Comparison of ENCODE assay signal across 1 cellular context in the genomic region with DNA sequence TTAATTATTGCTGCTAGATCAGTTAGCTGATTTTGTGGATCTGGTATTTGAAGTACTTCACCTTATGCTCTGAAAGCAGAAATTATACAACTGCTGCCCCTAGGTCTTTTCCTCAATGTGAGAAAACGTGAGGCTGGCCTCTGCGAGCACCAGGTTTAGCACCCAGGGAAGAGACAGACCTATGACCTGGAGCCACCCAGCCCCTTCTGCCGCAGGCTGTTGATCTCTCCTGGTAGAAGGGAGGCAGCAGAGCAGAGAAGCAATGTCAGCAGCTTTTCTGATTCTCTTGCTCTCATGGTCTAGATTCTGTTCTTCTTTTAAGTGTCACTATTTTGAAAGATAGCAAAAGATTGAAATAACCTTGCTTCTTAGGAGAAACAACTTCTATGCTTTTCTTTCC.
TF ChIP-seq lines count a peak whose summit lies in the region.

No MANE protein-coding gene starts in this region.

TF ChIP-seq in WTC11, 78 proteins besides CTCF, POLR2A, EP300 and RAD21 (continued from another document):
- TF ChIP-seq, protein P1, sequence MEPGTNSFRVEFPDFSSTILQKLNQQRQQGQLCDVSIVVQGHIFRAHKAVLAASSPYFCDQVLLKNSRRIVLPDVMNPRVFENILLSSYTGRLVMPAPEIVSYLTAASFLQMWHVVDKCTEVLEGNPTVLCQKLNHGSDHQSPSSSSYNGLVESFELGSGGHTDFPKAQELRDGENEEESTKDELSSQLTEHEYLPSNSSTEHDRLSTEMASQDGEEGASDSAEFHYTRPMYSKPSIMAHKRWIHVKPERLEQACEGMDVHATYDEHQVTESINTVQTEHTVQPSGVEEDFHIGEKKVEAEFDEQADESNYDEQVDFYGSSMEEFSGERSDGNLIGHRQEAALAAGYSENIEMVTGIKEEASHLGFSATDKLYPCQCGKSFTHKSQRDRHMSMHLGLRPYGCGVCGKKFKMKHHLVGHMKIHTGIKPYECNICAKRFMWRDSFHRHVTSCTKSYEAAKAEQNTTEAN (CRISPR knock-in tag; IDR thresholded peaks at IDR 0.05): no peak
- TF ChIP-seq EMX1 (CRISPR knock-in tag; IDR thresholded peaks at IDR 0.05): no peak
- TF ChIP-seq, protein P2, sequence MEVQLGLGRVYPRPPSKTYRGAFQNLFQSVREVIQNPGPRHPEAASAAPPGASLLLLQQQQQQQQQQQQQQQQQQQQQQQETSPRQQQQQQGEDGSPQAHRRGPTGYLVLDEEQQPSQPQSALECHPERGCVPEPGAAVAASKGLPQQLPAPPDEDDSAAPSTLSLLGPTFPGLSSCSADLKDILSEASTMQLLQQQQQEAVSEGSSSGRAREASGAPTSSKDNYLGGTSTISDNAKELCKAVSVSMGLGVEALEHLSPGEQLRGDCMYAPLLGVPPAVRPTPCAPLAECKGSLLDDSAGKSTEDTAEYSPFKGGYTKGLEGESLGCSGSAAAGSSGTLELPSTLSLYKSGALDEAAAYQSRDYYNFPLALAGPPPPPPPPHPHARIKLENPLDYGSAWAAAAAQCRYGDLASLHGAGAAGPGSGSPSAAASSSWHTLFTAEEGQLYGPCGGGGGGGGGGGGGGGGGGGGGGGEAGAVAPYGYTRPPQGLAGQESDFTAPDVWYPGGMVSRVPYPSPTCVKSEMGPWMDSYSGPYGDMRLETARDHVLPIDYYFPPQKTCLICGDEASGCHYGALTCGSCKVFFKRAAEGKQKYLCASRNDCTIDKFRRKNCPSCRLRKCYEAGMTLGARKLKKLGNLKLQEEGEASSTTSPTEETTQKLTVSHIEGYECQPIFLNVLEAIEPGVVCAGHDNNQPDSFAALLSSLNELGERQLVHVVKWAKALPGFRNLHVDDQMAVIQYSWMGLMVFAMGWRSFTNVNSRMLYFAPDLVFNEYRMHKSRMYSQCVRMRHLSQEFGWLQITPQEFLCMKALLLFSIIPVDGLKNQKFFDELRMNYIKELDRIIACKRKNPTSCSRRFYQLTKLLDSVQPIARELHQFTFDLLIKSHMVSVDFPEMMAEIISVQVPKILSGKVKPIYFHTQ (CRISPR knock-in tag; IDR thresholded peaks at IDR 0.05): no peak
- TF ChIP-seq, protein P3, sequence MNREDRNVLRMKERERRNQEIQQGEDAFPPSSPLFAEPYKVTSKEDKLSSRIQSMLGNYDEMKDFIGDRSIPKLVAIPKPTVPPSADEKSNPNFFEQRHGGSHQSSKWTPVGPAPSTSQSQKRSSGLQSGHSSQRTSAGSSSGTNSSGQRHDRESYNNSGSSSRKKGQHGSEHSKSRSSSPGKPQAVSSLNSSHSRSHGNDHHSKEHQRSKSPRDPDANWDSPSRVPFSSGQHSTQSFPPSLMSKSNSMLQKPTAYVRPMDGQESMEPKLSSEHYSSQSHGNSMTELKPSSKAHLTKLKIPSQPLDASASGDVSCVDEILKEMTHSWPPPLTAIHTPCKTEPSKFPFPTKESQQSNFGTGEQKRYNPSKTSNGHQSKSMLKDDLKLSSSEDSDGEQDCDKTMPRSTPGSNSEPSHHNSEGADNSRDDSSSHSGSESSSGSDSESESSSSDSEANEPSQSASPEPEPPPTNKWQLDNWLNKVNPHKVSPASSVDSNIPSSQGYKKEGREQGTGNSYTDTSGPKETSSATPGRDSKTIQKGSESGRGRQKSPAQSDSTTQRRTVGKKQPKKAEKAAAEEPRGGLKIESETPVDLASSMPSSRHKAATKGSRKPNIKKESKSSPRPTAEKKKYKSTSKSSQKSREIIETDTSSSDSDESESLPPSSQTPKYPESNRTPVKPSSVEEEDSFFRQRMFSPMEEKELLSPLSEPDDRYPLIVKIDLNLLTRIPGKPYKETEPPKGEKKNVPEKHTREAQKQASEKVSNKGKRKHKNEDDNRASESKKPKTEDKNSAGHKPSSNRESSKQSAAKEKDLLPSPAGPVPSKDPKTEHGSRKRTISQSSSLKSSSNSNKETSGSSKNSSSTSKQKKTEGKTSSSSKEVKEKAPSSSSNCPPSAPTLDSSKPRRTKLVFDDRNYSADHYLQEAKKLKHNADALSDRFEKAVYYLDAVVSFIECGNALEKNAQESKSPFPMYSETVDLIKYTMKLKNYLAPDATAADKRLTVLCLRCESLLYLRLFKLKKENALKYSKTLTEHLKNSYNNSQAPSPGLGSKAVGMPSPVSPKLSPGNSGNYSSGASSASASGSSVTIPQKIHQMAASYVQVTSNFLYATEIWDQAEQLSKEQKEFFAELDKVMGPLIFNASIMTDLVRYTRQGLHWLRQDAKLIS (CRISPR knock-in tag; IDR thresholded peaks at IDR 0.05; ENCODE audit: borderline replicate concordance): no peak
- no peak for TF ChIP-seq NFYB (CRISPR knock-in tag; conservative IDR thresholded peaks at IDR 0.05; ENCODE audit: low read depth)
- no peak for TF ChIP-seq JUN (CRISPR knock-in tag; IDR thresholded peaks at IDR 0.05)
